1 cellular context compared by ENCODE assay signal in the genomic region with DNA sequence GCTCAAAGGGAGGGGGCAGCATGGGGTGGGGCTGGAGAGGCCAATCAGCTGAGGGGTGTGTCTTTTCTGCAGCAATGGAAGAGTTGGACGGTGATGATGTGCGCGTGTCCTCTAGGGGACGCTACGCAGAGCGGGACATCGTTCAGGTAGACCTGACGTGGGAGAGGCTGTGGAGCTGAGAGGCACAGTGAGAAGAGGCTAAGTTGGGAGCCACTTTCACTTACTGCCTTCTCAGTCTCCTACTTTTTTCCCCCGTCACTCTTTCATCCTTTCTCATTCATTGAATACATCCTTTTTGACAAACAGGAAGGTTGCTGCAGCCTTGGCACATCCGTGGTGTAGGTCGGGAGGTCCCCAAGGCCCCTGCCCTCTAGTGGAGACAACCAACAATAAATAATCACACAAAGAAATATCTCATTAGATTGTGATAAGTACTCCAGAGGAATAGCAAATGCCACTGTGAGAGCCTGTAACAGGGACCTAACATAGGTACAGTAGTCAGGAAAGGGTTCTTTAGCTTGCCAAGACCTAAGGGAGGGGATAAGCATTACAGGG.
TF ChIP-seq lines count a peak whose summit lies in the region.

No MANE protein-coding gene starts in this region.

TF ChIP-seq in K562, 482 proteins besides CTCF, POLR2A, EP300 and RAD21 (continued from another document):
- TF ChIP-seq HDAC2 (IDR thresholded peaks at IDR 0.05): peak; percentile 45; the same call in 1 of the 2 replicates
- TF ChIP-seq THRB (CRISPR knock-in tag; conservative IDR thresholded peaks at IDR 0.05): no peak
- TF ChIP-seq CREM (IDR thresholded peaks at IDR 0.05; ENCODE audit: low read depth): peak; percentile 86
- TF ChIP-seq NUFIP1 (IDR thresholded peaks at IDR 0.05; ENCODE audit: partially characterized antibody): no peak
- TF ChIP-seq HDAC1 (IDR thresholded peaks at IDR 0.05): 0 out of 4 replicates have a peak, but pooled peaks of 1 of the 2 experiments have one; percentile 26
- peak; percentile 64 for TF ChIP-seq GABPB1 (CRISPR knock-in tag; IDR thresholded peaks at IDR 0.05)
- no peak for TF ChIP-seq ZNF707 (CRISPR knock-in tag; conservative IDR thresholded peaks at IDR 0.05)
- no peak for TF ChIP-seq ZKSCAN3 (CRISPR knock-in tag; IDR thresholded peaks at IDR 0.05)
